ENCODE assay signal across 14 cellular contexts in the genomic region with DNA sequence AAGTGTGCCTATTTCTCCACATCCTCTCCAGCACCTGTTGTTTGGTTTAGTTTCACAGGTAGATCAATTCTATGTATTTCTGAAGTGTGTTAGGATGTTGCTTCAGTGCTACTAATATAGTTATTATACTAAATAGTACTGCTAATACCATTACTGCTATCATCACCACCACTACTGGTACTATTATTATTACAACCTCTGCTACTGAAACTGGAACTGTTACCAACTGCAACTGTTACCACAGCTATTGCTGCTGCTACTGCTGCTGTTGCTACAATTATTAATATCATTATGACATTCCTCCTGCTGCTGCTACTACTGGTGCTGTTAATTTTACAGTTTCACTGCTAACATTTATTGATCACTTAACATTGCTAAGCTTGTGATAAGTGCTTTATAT. TPM values are rescaled to one million over a fixed set of nuclear protein-coding genes. Genes with fewer than 3 reads are reported as not detected.
A peak's percentile ranks its signal among the peaks of the same experiment; 100 is the strongest.
DNase-seq lines count a peak whose midpoint lies in the region; ATAC-seq and TF ChIP-seq lines count a peak whose summit lies in the region.
"Had no signal": no experiment of that assay in that cellular context is flagged by ENCODE, and none has a peak within 500 bp of the region (broad histone marks: within the 10 kb centered on the region; RNA-seq: fewer than 3 reads in every experiment).

No MANE protein-coding gene starts in this region.

- no peak overlapping the region for H3K27ac ChIP-seq in left ventricle myocardium inferior (replicated peaks)
- H3K27ac ChIP-seq: dorsolateral prefrontal cortex, pancreas, vagina had no signal

- no peak overlapping the region for H3K4me3 ChIP-seq in GM12865 (ENCODE audit: low read depth, low read length)
- H3K4me3 ChIP-seq in left ventricle myocardium inferior: no peak overlapping the region
- H3K4me3 ChIP-seq: dorsolateral prefrontal cortex, pancreas, vagina had no signal

- no peaks in the 10 kb centered on the region for H3K9me3 ChIP-seq in left ventricle myocardium inferior (replicated peaks)
- H3K9me3 ChIP-seq: pancreas, vagina had no signal

- ATAC-seq in GM19351 (IDR thresholded peaks at IDR 0.05; ENCODE audit: unreplicated experiment) (peak; percentile 99), HG02571 (IDR thresholded peaks at IDR 0.05; ENCODE audit: unreplicated experiment) (peak; percentile 90), HG03342 (IDR thresholded peaks at IDR 0.05; ENCODE audit: unreplicated experiment) (peak; percentile 92)
- ATAC-seq: pancreas had no signal

- H3K27me3 ChIP-seq in left ventricle myocardium inferior (ENCODE audit: low read depth): no peaks in the 10 kb centered on the region
- H3K27me3 ChIP-seq: pancreas, vagina had no signal

- no peak for TF ChIP-seq CTCF in GM12865 (IDR thresholded peaks at IDR 0.05; ENCODE audit: insufficient read depth, low read depth, low read length, missing control alignments)
- no peak for TF ChIP-seq CTCF in left ventricle myocardium inferior (IDR thresholded peaks at IDR 0.05; ENCODE audit: borderline replicate concordance)

- peak; percentile 66 for DNase-seq in GM12865 (ENCODE audit: low read depth)
- DNase-seq in left ventricle myocardium inferior: no peak
- no peak for DNase-seq in SIG-M5 treated with dmso at 0.1 percent for 504 hours (lab: John Stamatoyannopoulos, UW; ENCODE audit: unreplicated experiment)
- DNase-seq in NCI-H1105 treated with DMSO at 0.1 percent for 48 hours (lab: John Stamatoyannopoulos, UW): no peak
- DNase-seq in A172 (ENCODE audit: low spot score): no peak
- DNase-seq: activated T-cell treated with anti-CD3 and anti-CD28 coated beads, Interleukin-2, amount 50 U/mL, for 72 hours; DMS53; dorsolateral prefrontal cortex; NCI-H2029; pancreas had no signal

- no peaks in the 10 kb centered on the region for H3K36me3 ChIP-seq in left ventricle myocardium inferior
- H3K36me3 ChIP-seq: pancreas, vagina had no signal

- intact Hi-C loops in left ventricle myocardium inferior (cut with micrococcal nuclease): no loop called here

- no peaks in the 10 kb centered on the region for H3K4me1 ChIP-seq in left ventricle myocardium inferior
- H3K4me1 ChIP-seq: pancreas, vagina had no signal

RNA-seq across cellular contexts. Expression of gene LMOD3, which starts 8.3 kb away (rescaled TPM):
- total RNA-seq in left ventricle myocardium inferior: 154 TPM
- total RNA-seq in A172 (2014; rRNA removed; shearing (Covaris generic)): not detected in 2 replicates
- total RNA-seq: activated T-cell treated with anti-CD3 and anti-CD28 coated beads, Interleukin-2, amount 50 U/mL, for 72 hours; vagina had no signal

RNA-seq across cellular contexts. Expression of gene ARL6IP5, which starts 46.0 kb away (rescaled TPM):
- total RNA-seq in left ventricle myocardium inferior: 193 TPM
- total RNA-seq in A172 (2014; rRNA removed; shearing (Covaris generic)): 99.7 and 109 TPM in 2 replicates

RNA-seq across cellular contexts. Expression of gene UBA3, which starts 50.5 kb away (rescaled TPM):
- 84.2 TPM for total RNA-seq in left ventricle myocardium inferior
- total RNA-seq in A172 (2014; rRNA removed; shearing (Covaris generic)): 75.4 and 83.1 TPM in 2 replicates

Comparison
In these comparisons a context has a peak if more than half of its experiments do, and no peak if none do; other contexts are left out.
1. RNA of gene LMOD3, which starts 8.3 kb away (total RNA-seq): 154 TPM in left ventricle myocardium inferior (single experiment); not detected in A172; every median in the first group is over 100 times any median in the second.
2. Peak in every context shown above with its lines, with median percentiles within 50 percentile points of each other: ATAC-seq.